8 cellular contexts compared by ENCODE assay signal in the genomic region with DNA sequence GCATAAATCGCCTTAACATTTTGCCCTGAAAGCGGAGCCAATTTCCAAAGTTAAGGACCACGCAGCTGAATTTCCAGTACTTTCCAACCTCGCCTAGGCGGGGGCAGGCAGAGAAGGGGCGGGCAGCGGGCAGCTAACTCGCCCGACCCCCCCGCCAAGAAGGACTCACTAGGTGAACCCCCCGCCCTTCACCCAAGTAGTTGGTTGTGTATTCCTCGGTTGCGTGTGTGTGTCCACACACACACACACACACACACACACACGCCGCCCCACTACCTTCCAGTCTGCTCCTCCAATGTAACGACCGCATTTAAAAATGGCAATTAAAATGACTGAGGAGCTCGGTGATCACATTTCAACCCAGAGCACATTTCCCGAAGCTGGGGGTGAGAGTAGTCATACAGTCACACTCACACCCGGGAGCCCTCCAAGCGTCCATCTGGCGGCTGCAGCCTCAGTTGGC. TPM values are rescaled to one million over a fixed set of nuclear protein-coding genes. Genes with fewer than 3 reads are reported as not detected.
DNase-seq lines count a peak whose midpoint lies in the region; ATAC-seq and TF ChIP-seq lines count a peak whose summit lies in the region.

No MANE protein-coding gene starts in this region.

- ATAC-seq in GM18511 (IDR thresholded peaks at IDR 0.05; ENCODE audit: unreplicated experiment) (peak; percentile 7), heart left ventricle (peak in 1 of 4 donors; percentile 21), HG03457 (IDR thresholded peaks at IDR 0.05; ENCODE audit: unreplicated experiment) (no peak), HG03095 (IDR thresholded peaks at IDR 0.05; ENCODE audit: unreplicated experiment) (no peak)

- POLR2A ChIA-PET in SK-N-SH (lab: Yijun Ruan, JAX): interaction anchor here (0.5 to 1.3 kb wide), 2 partner anchors 107 to 340 kb away, joined by 3 to 4 read pairs; no protein-coding TSS in a partner anchor

- no peaks in the 10 kb centered on the region for H3K27me3 ChIP-seq in SK-N-SH (ENCODE audit: insufficient read depth)
- peaks cover 14 to 89% (median 53%) of the 10 kb centered on the region in 9 donors for H3K27me3 ChIP-seq in heart left ventricle

- H3F3A ChIP-seq in SK-N-SH (replicated peaks; ENCODE audit: insufficient read depth): peaks cover 16% of the 10 kb centered on the region

- DNase-seq in SK-N-SH (peak; percentile 38), heart left ventricle (peak in 3 of 5 donors; percentile 8 to 34 (median 26)), skeletal muscle cell (ENCODE audit: low read depth) (no peak), RKO (ENCODE audit: low spot score) (no peak), GM13977 (ENCODE audit: low spot score) (no peak)

- no peak for TF ChIP-seq POLR2A in heart left ventricle (IDR thresholded peaks at IDR 0.05)

- H2AFZ ChIP-seq in SK-N-SH (ENCODE audit: low read depth): peak overlapping the region; percentile 67

- CTCF ChIA-PET in SK-N-SH (lab: Yijun Ruan, JAX): interaction anchor here (0.6 to 3.8 kb wide), 23 partner anchors 10 to 1811 kb away, joined by 3 to 21 read pairs (median 4); no protein-coding TSS in a partner anchor

- H3K27ac ChIP-seq in SK-N-SH (ENCODE audit: low read depth in 2 of 2, low read length in 1 of 2) (peak overlapping the region in 1 of 2 experiments; percentile 91; a peak in 3 of 4 replicates), heart left ventricle (peak overlapping the region in 5 of 12 donors; percentile 49 to 68 (median 66))

- peaks cover 61% of the 10 kb centered on the region for H3K79me2 ChIP-seq in SK-N-SH (ENCODE audit: insufficient read depth)

- intact Hi-C loops in heart left ventricle (cut with DNase I): no loop called here

- no peak for TF ChIP-seq CTCF in SK-N-SH (IDR thresholded peaks at IDR 0.05)
- no peak for TF ChIP-seq CTCF in heart left ventricle (IDR thresholded peaks at IDR 0.05)
- TF ChIP-seq CTCF in GM13977 (IDR thresholded peaks at IDR 0.05; ENCODE audit: extremely low read depth, insufficient read depth, missing control alignments): no peak

- H3K36me3 ChIP-seq in SK-N-SH (replicated peaks in 1 of 2; ENCODE audit: control insufficient read depth in 1 of 2, insufficient read depth in 2 of 2, low read length in 1 of 2): no peaks in the 10 kb centered on the region
- H3K36me3 ChIP-seq in heart left ventricle: no peaks in the 10 kb centered on the region

- TF ChIP-seq EP300 in SK-N-SH (IDR thresholded peaks at IDR 0.05; ENCODE audit: borderline replicate concordance in 1 of 2, low read depth in 1 of 2, low read length in 1 of 2): no peak

- peak overlapping the region; percentile 99 for H3K4me2 ChIP-seq in SK-N-SH

- TF ChIP-seq RAD21 in SK-N-SH (IDR thresholded peaks at IDR 0.05; ENCODE audit: low read length): no peak

- H3K4me3 ChIP-seq in SK-N-SH (ENCODE audit: low read depth in 2 of 2, low read length in 1 of 2) (peak overlapping the region; percentile 91 to 92), heart left ventricle (peak overlapping the region; percentile 36 to 72 (median 54)), skeletal muscle cell (ENCODE audit: low read depth, low read length) (peak overlapping the region; percentile 75)

- H4K20me1 ChIP-seq in SK-N-SH (ENCODE audit: insufficient read depth): no peaks in the 10 kb centered on the region; the same call in 1 of the 2 replicates

- H3K9me2 ChIP-seq in SK-N-SH: no peaks in the 10 kb centered on the region

- H3K9ac ChIP-seq in SK-N-SH: peak overlapping the region; percentile 86

- H3K9me3 ChIP-seq in SK-N-SH: no peaks in the 10 kb centered on the region
- H3K9me3 ChIP-seq in heart left ventricle: peaks cover 0 to 8% (median 3%) of the 10 kb centered on the region in 12 donors

- in situ Hi-C loops in GM13977 (cut with MboI; ENCODE audit: low pct_unique_long_range_greater_than_20kb, low sequenced_read_pairs, unreplicated experiment): no loop called here

- peaks cover 9 to 22% of the 10 kb centered on the region in 2 experiments; a peak in 2 of 4 replicates for H3K4me1 ChIP-seq in SK-N-SH (ENCODE audit: control insufficient read depth in 1 of 2, insufficient read depth in 2 of 2, low read depth in 1 of 2, low read length in 1 of 2)
- peaks cover 0 to 50% (median 31%) of the 10 kb centered on the region in 12 donors for H3K4me1 ChIP-seq in heart left ventricle

- WGBS in SK-N-SH (ENCODE audit: low lambda C conversion rate): 2% methylated on average over 17 of the region's 22 CpGs
- 2 to 5% (median 2%) methylated on average over 21 to 22 of the region's 22 CpGs for WGBS in heart left ventricle, 4 donors

TF ChIP-seq in SK-N-SH, 30 proteins besides CTCF, POLR2A, EP300 and RAD21:
- TF ChIP-seq TAF1 (IDR thresholded peaks at IDR 0.05; ENCODE audit: borderline replicate concordance, low read depth, low read length) (no peak), MEF2A (IDR thresholded peaks at IDR 0.05; ENCODE audit: borderline replicate concordance, low read depth) (no peak), SIN3A (IDR thresholded peaks at IDR 0.05; ENCODE audit: borderline replicate concordance, low read depth, low read length) (no peak), NRF1 (IDR thresholded peaks at IDR 0.05; ENCODE audit: low read depth, low read length) (no peak)
- TF ChIP-seq, protein P1, sequence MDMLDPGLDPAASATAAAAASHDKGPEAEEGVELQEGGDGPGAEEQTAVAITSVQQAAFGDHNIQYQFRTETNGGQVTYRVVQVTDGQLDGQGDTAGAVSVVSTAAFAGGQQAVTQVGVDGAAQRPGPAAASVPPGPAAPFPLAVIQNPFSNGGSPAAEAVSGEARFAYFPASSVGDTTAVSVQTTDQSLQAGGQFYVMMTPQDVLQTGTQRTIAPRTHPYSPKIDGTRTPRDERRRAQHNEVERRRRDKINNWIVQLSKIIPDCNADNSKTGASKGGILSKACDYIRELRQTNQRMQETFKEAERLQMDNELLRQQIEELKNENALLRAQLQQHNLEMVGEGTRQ (IDR thresholded peaks at IDR 0.05; ENCODE audit: borderline replicate concordance, low read depth, low read length): no peak
- TF ChIP-seq, protein P2, sequence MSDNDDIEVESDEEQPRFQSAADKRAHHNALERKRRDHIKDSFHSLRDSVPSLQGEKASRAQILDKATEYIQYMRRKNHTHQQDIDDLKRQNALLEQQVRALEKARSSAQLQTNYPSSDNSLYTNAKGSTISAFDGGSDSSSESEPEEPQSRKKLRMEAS (IDR thresholded peaks at IDR 0.05; ENCODE audit: low read depth): no peak

RNA-seq across cellular contexts. Expression of a gene that starts 1.4 kb away (rescaled TPM):
- polyA plus RNA-seq in SK-N-SH (2012; rRNA removed) (6.0 and 16.7 TPM in 2 replicates), heart left ventricle (under 1 TPM; 0.08 to 0.71 TPM)
- polyA plus RNA-seq in SK-N-SH (2012; cell fraction: cytosol; rRNA removed): 6.6 and 14.2 TPM in 2 replicates
- polyA plus RNA-seq in SK-N-SH (2012; cell fraction: nucleus; rRNA removed): 16.8 and 18.6 TPM in 2 replicates
- 1 to 10 TPM in 6 of 9 donors, under 1 TPM in 3; 0.20 to 6.4 (median 1.4) TPM for total RNA-seq in heart left ventricle

Comparison
In these comparisons a context has a peak if more than half of its experiments do, and no peak if none do; other contexts are left out.
1. DNase-seq: peak in SK-N-SH (single experiment) and heart left ventricle (3 of 5); none in skeletal muscle cell (single experiment), RKO (single experiment) and GM13977 (single experiment).
2. RNA of a gene that starts 1.4 kb away (polyA plus RNA-seq): 6.0 to 18.6 TPM in SK-N-SH; 0.08 to 0.71 TPM in heart left ventricle; every median in the first group is over 4 times any median in the second.
3. Peak in every context shown above with its lines, with median percentiles within 50 percentile points of each other: H3K4me3 ChIP-seq.